Comparison of ENCODE assay signal across 9 cellular contexts in genomic region chr6:42279144-42279781, GRCh38.
DNase-seq lines count a peak whose midpoint lies in the region; ATAC-seq and TF ChIP-seq lines count a peak whose summit lies in the region.
"Had no signal": no experiment of that assay in that cellular context is flagged by ENCODE, and none has a peak within 500 bp of the region (broad histone marks: within the 10 kb centered on the region; RNA-seq: fewer than 3 reads in every experiment).

No MANE protein-coding gene starts in this region.

- no peaks in the 10 kb centered on the region for H3K27me3 ChIP-seq in neural progenitor cell

- H3K4me1 Mint-ChIP-seq in neural progenitor cell = peaks cover 14% of the 10 kb centered on the region

- H3K9ac ChIP-seq in neural progenitor cell = no peak overlapping the region

- H3K9me3 Mint-ChIP-seq in neural progenitor cell = no peaks in the 10 kb centered on the region

- no peak overlapping the region for H2AFZ ChIP-seq in neural progenitor cell (replicated peaks)
- H2AFZ ChIP-seq: PC-9 had no signal

- no peak overlapping the region for H3K27ac ChIP-seq in neural progenitor cell
- H3K27ac ChIP-seq: PC-9 had no signal

- H3K4me3 Mint-ChIP-seq in neural progenitor cell = no peak overlapping the region

- H3K27ac Mint-ChIP-seq in neural progenitor cell = peak overlapping the region; percentile 46

- no peak overlapping the region for H3K4me2 ChIP-seq in neural progenitor cell
- H3K4me2 ChIP-seq: PC-9 had no signal

- H3K79me2 ChIP-seq in neural progenitor cell (ENCODE audit: low read depth) = no peaks in the 10 kb centered on the region

- ATAC-seq in GM19023 (IDR thresholded peaks at IDR 0.05; ENCODE audit: unreplicated experiment) = no peak
- no peak for ATAC-seq in HG03432 (IDR thresholded peaks at IDR 0.05; ENCODE audit: unreplicated experiment)

- no peaks in the 10 kb centered on the region for H3F3A ChIP-seq in neural progenitor cell (ENCODE audit: low read depth)

- H3K9me3 ChIP-seq in neural progenitor cell (ENCODE audit: low read depth) = no peaks in the 10 kb centered on the region

- H3K27me3 Mint-ChIP-seq in neural progenitor cell (ENCODE audit: insufficient read depth, low read depth) = peaks cover 5% of the 10 kb centered on the region

- no peaks in the 10 kb centered on the region for H3K36me3 ChIP-seq in neural progenitor cell

- no peaks in the 10 kb centered on the region for H3K4me1 ChIP-seq in neural progenitor cell

- peaks cover 1% of the 10 kb centered on the region for H3K36me3 Mint-ChIP-seq in neural progenitor cell

- peaks cover 8% of the 10 kb centered on the region for H4K20me1 ChIP-seq in neural progenitor cell (ENCODE audit: low read depth)

- DNase-seq in COLO668 (lab: John Stamatoyannopoulos, UW; ENCODE audit: unreplicated experiment) (peak; percentile 31), NCI-H226 (peak; percentile 74), choroid plexus epithelial cell (ENCODE audit: low read depth) (peak; percentile 40), neural progenitor cell (ENCODE audit: low spot score) (no peak), midbrain (lab: John Stamatoyannopoulos, UW) (no peak), HK-2 (ENCODE audit: unreplicated experiment) (no peak)

- TF ChIP-seq CTCF in choroid plexus epithelial cell (conservative IDR thresholded peaks at IDR 0.05; ENCODE audit: low read depth, low read length) (no peak), neural progenitor cell (IDR thresholded peaks at IDR 0.05) (no peak)

- H3K4me3 ChIP-seq in choroid plexus epithelial cell (ENCODE audit: low read depth, low read length) = no peak overlapping the region
- H3K4me3 ChIP-seq in neural progenitor cell = no peak overlapping the region
- H3K4me3 ChIP-seq: PC-9 had no signal

Comparison
In these comparisons a context has a peak if more than half of its experiments do, and no peak if none do; other contexts are left out.
1. DNase-seq: peak in COLO668 (single experiment), NCI-H226 (single experiment) and choroid plexus epithelial cell (single experiment); none in neural progenitor cell (single experiment), midbrain (single experiment) and HK-2 (single experiment).